ENCODE assay signal across 1 cellular context in the genomic region with DNA sequence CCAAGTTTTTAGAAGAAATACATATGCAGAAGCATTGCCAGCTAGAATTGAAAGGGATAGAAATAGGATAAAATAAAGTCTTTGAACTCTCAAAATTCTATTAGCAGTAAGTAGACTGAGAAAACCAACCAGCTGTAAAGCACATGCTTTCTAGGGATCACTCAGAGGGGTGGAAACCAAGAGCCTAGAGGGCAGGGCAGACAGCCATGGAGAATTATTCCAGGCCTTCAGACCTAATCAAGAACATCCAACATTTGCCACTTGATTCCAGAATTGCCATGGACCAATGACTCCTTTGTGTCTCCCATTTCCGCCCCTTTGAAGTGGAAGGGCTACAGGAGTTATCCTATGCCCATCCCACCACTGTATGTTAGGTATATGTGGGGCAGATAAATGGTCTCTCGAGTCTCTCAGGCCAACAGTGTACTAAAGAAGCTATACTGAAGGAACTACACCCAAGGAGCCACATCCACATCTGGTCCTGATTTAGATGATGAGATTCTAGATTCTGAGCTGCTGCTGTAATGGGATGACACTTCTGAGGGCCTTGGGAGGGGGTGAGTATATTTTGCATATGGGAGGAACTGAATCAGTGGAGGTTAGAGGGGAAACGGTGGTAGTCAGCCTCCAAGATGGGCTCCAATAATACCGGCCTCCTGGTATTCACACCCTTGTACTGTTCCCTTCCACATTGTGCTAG.
TF ChIP-seq lines count a peak whose summit lies in the region.

No MANE protein-coding gene starts in this region.

TF ChIP-seq in PFSK-1, 5 proteins besides CTCF, POLR2A, EP300 and RAD21 (continued from another document):
- TF ChIP-seq, protein P1, sequence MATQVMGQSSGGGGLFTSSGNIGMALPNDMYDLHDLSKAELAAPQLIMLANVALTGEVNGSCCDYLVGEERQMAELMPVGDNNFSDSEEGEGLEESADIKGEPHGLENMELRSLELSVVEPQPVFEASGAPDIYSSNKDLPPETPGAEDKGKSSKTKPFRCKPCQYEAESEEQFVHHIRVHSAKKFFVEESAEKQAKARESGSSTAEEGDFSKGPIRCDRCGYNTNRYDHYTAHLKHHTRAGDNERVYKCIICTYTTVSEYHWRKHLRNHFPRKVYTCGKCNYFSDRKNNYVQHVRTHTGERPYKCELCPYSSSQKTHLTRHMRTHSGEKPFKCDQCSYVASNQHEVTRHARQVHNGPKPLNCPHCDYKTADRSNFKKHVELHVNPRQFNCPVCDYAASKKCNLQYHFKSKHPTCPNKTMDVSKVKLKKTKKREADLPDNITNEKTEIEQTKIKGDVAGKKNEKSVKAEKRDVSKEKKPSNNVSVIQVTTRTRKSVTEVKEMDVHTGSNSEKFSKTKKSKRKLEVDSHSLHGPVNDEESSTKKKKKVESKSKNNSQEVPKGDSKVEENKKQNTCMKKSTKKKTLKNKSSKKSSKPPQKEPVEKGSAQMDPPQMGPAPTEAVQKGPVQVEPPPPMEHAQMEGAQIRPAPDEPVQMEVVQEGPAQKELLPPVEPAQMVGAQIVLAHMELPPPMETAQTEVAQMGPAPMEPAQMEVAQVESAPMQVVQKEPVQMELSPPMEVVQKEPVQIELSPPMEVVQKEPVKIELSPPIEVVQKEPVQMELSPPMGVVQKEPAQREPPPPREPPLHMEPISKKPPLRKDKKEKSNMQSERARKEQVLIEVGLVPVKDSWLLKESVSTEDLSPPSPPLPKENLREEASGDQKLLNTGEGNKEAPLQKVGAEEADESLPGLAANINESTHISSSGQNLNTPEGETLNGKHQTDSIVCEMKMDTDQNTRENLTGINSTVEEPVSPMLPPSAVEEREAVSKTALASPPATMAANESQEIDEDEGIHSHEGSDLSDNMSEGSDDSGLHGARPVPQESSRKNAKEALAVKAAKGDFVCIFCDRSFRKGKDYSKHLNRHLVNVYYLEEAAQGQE (IDR thresholded peaks at IDR 0.05; ENCODE audit: insufficient read depth in 1 of 2, low read depth in 2 of 2, low read length in 2 of 2), result no peak
